Comparison of ENCODE assay signal across 8 cellular contexts in the genomic region with DNA sequence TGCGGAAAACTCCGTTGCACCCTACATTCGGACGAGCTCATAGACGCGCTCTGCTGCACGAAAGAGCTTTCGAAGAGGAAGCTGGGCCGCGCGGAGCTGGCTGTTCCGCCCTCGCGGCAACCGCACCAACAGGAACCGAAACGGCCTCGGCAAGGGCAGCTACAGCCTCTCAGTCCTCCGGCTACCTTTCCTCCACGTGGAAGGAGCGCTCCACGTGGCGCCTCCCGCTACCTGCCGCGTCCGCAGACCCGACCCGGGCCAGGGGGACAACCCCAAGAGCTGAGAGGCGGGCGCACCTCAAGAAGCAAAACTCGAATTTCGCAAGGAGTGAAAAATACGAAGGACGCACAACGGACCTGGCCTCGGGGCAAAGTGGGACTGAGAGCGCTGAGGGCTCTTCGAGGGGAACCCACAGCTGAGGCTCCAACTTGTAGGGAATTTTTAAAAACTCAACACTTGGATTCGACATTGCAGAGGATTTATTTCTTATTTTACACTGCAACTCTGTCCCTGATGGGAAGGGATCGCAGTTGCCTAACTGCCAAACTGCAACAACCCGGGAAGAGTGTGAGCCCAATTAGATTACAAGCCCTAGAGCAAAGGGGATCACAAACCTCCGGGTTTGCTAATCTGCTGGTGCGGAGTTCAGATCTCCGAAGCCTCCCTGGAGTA. TPM values are rescaled to one million over a fixed set of nuclear protein-coding genes. Genes with fewer than 3 reads are reported as not detected.
DNase-seq lines count a peak whose midpoint lies in the region; ATAC-seq and TF ChIP-seq lines count a peak whose summit lies in the region.

No MANE protein-coding gene starts in this region.

- DNase-seq in CD4-positive, alpha-beta T cell, result peak in 1 of 10 experiments; percentile 7
- DNase-seq in activated CD4-positive, alpha-beta T cell treated with anti-CD3 and anti-CD28 coated beads, Interleukin-2, amount 50 U/mL, for 48 hours, result peak; percentile 53 to 66
- DNase-seq in fibroblast of mammary gland (ENCODE audit: low read depth) (peak; percentile 54), neural progenitor cell (ENCODE audit: low spot score) (peak; percentile 79), aorta (peak; percentile 83 to 86), activated gamma-delta T cell (lab: John Stamatoyannopoulos, UW) (no peak)

- no peak overlapping the region for H3K27ac ChIP-seq in CD4-positive, alpha-beta T cell (ENCODE audit: low read depth, low read length)
- H3K27ac ChIP-seq in neural progenitor cell, result no peak overlapping the region
- H3K27ac ChIP-seq in aorta (ENCODE audit: low read depth in 1 of 2, low read length in 2 of 2), result peak overlapping the region in 1 of 2 donors; percentile 53

- no peak for TF ChIP-seq CTCF in CD4-positive, alpha-beta T cell (IDR thresholded peaks at IDR 0.05)
- TF ChIP-seq CTCF in fibroblast of mammary gland (conservative IDR thresholded peaks at IDR 0.05; ENCODE audit: control insufficient read depth, insufficient read depth, low read depth, low read length) (no peak), neural progenitor cell (IDR thresholded peaks at IDR 0.05) (no peak)

- H3K4me1 ChIP-seq in neural progenitor cell (peaks cover 53% of the 10 kb centered on the region), aorta (ENCODE audit: control insufficient read depth in 1 of 2, insufficient read depth in 2 of 2, low read length in 2 of 2) (no peaks in the 10 kb centered on the region)

- H3K36me3 ChIP-seq in neural progenitor cell, result no peaks in the 10 kb centered on the region
- no peaks in the 10 kb centered on the region for H3K36me3 ChIP-seq in aorta (ENCODE audit: control insufficient read depth in 1 of 2, insufficient read depth in 2 of 2, low read length in 1 of 2)

- H3K4me2 ChIP-seq in neural progenitor cell, result peak overlapping the region; percentile 96

- no peaks in the 10 kb centered on the region for H3K79me2 ChIP-seq in neural progenitor cell (ENCODE audit: low read depth)

- H3K4me1 Mint-ChIP-seq in CD4-positive, alpha-beta T cell (ENCODE audit: low read depth), result peaks cover 32% of the 10 kb centered on the region
- peaks cover 17% of the 10 kb centered on the region for H3K4me1 Mint-ChIP-seq in neural progenitor cell

- no peak for ATAC-seq in CD4-positive, alpha-beta T cell (ENCODE audit: poor library complexity)
- ATAC-seq in GM19328 (IDR thresholded peaks at IDR 0.05; ENCODE audit: unreplicated experiment) (peak; percentile 99), HG03378 (IDR thresholded peaks at IDR 0.05; ENCODE audit: unreplicated experiment) (peak; percentile 98), aorta (ENCODE audit: low FRiP score) (peak; percentile 70)

- CTCF ChIA-PET in CD4-positive, alpha-beta T cell (lab: Charles Lee), result no interaction called here

- no peak overlapping the region for H3K9ac ChIP-seq in neural progenitor cell

- POLR2A ChIA-PET in CD4-positive, alpha-beta T cell (lab: Charles Lee), result no interaction called here

- H4K20me1 ChIP-seq in neural progenitor cell (ENCODE audit: low read depth), result no peaks in the 10 kb centered on the region

- peak overlapping the region; percentile 89 for H2AFZ ChIP-seq in neural progenitor cell (replicated peaks)

- peaks cover 58% of the 10 kb centered on the region for H3F3A ChIP-seq in neural progenitor cell (ENCODE audit: low read depth)

- H3K4me3 ChIP-seq in fibroblast of mammary gland (ENCODE audit: control insufficient read depth, low read depth, low read length) (peak overlapping the region; percentile 40), neural progenitor cell (peak overlapping the region; percentile 59), aorta (ENCODE audit: low read length in 2 of 2) (peak overlapping the region; percentile 27 to 77)

- H3K9me3 ChIP-seq in CD4-positive, alpha-beta T cell (ENCODE audit: control insufficient read depth, low read length), result no peaks in the 10 kb centered on the region
- H3K9me3 ChIP-seq in neural progenitor cell (ENCODE audit: low read depth), result no peaks in the 10 kb centered on the region
- H3K9me3 ChIP-seq in aorta (ENCODE audit: control insufficient read depth, low read length), result no peaks in the 10 kb centered on the region

- 1% methylated on average over 45 of the region's 45 CpGs for WGBS in aorta, 2 donors

- H3K27me3 ChIP-seq in CD4-positive, alpha-beta T cell (ENCODE audit: control insufficient read depth, insufficient read depth, low read length), result peaks cover 79% of the 10 kb centered on the region
- H3K27me3 ChIP-seq in neural progenitor cell, result peaks cover 100% of the 10 kb centered on the region
- H3K27me3 ChIP-seq in aorta (ENCODE audit: control insufficient read depth in 1 of 2, insufficient read depth in 2 of 2, low read length in 1 of 2), result no peaks in the 10 kb centered on the region

- no peaks in the 10 kb centered on the region for H3K36me3 Mint-ChIP-seq in CD4-positive, alpha-beta T cell (ENCODE audit: low read depth)
- no peaks in the 10 kb centered on the region for H3K36me3 Mint-ChIP-seq in neural progenitor cell

- H3K4me3 Mint-ChIP-seq in CD4-positive, alpha-beta T cell, result peak overlapping the region; percentile 42
- peak overlapping the region; percentile 74 for H3K4me3 Mint-ChIP-seq in neural progenitor cell

- H3K27ac Mint-ChIP-seq in CD4-positive, alpha-beta T cell, result no peak overlapping the region
- H3K27ac Mint-ChIP-seq in neural progenitor cell, result no peak overlapping the region

- peaks cover 95% of the 10 kb centered on the region for H3K27me3 Mint-ChIP-seq in CD4-positive, alpha-beta T cell
- H3K27me3 Mint-ChIP-seq in neural progenitor cell (ENCODE audit: insufficient read depth, low read depth), result peaks cover 78% of the 10 kb centered on the region

- intact Hi-C loops in CD4-positive, alpha-beta T cell (cut with DNase I, micrococcal nuclease), result no loop called here
- intact Hi-C loops in aorta (cut with DNase I), result no loop called here

- H3K9me3 Mint-ChIP-seq in CD4-positive, alpha-beta T cell, result no peaks in the 10 kb centered on the region
- H3K9me3 Mint-ChIP-seq in neural progenitor cell, result no peaks in the 10 kb centered on the region

RNA-seq across cellular contexts. Expression of a gene that starts 1.4 kb away (rescaled TPM):
- total RNA-seq in CD4-positive, alpha-beta T cell, result not detected
- 3.4 and 4.3 TPM in 2 replicates for total RNA-seq in neural progenitor cell (ENCODE audit: low replicate concordance)
- total RNA-seq in aorta, result 1 to 10 TPM; 3.4 to 6.3 TPM
- polyA plus RNA-seq in aorta, result 10 to 100 TPM in 1 of 2 donors, 1 to 10 TPM in 1; 1.2 to 22.0 TPM
